1 cellular context compared by ENCODE assay signal in the genomic region with DNA sequence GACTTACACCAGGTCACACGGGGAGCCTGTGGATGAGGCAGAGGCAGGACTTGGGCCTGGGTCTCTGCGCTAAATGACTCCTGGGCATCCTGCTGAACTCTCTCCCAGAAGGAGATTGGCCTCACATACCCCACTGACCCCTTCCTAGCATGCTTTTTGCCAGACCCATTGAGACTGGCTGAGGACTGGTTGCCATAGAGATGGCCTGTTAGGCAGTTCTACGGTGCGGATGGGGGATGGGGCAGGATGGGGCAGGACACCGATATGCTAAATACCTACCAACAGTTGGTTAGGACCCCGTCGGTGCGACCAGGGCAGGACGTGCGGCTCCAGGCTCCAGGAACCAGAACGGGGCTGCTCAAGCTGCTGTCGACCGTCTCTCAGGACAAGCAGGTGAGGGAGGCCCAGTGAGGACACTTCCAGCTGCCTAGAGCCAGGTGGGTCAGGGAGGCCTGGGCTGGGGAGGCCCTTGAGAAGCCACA.
TF ChIP-seq lines count a peak whose summit lies in the region.

Gene TSGA10IP, plus strand, starts transcription at position 51 of the 482 bp plus-strand sequence. Its CDS starts 196 bp downstream, at position 247.

TF ChIP-seq in K562, 482 proteins besides CTCF, POLR2A, EP300 and RAD21:
- TF ChIP-seq, protein P1, sequence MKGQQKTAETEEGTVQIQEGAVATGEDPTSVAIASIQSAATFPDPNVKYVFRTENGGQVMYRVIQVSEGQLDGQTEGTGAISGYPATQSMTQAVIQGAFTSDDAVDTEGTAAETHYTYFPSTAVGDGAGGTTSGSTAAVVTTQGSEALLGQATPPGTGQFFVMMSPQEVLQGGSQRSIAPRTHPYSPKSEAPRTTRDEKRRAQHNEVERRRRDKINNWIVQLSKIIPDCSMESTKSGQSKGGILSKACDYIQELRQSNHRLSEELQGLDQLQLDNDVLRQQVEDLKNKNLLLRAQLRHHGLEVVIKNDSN (CRISPR knock-in tag; IDR thresholded peaks at IDR 0.05) = peak; percentile 35; the same call in 1 of the 2 replicates
- peak; percentile 51; the same call in 1 of the 2 replicates for TF ChIP-seq RFX1 (IDR thresholded peaks at IDR 0.05)
- no peak for TF ChIP-seq PYGO2 (tag; IDR thresholded peaks at IDR 0.05)
- TF ChIP-seq ZNF76 (CRISPR knock-in tag; IDR thresholded peaks at IDR 0.05; ENCODE audit: borderline replicate concordance) = no peak
